In the genomic region with DNA sequence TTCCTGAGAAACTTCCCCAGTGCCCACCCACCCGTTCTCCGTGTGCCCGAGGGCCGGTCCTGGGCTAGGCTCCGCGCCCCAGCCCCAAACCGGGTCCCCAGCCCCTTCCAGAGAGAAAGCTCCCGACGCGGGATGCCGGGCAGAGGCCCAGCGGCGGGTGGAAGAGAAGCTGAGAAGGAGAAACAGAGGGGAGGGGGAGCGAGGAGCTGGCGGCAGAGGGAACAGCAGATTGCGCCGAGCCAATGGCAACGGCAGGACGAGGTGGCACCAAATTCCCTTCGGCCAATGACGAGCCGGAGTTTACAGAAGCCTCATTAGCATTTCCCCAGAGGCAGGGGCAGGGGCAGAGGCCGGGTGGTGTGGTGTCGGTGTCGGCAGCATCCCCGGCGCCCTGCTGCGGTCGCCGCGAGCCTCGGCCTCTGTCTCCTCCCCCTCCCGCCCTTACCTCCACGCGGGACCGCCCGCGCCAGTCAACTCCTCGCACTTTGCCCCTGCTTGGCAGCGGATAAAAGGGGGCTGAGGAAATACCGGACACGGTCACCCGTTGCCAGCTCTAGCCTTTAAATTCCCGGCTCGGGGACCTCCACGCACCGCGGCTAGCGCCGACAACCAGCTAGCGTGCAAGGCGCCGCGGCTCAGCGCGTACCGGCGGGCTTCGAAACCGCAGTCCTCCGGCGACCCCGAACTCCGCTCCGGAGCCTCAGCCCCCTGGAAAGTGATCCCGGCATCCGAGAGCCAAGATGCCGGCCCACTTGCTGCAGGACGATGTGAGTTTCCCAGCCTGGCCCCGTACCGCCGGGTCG, we compare ENCODE assay signal across 1 cellular context.
TF ChIP-seq lines count a peak whose summit lies in the region.

A gene (plus strand): TSS at position 469 of the 803 bp plus-strand sequence. CDS start 272 bp downstream, at position 741.

TF ChIP-seq in K562, 482 proteins besides CTCF, POLR2A, EP300 and RAD21 (continued from another document and continues in another):
- TF ChIP-seq, protein P1, sequence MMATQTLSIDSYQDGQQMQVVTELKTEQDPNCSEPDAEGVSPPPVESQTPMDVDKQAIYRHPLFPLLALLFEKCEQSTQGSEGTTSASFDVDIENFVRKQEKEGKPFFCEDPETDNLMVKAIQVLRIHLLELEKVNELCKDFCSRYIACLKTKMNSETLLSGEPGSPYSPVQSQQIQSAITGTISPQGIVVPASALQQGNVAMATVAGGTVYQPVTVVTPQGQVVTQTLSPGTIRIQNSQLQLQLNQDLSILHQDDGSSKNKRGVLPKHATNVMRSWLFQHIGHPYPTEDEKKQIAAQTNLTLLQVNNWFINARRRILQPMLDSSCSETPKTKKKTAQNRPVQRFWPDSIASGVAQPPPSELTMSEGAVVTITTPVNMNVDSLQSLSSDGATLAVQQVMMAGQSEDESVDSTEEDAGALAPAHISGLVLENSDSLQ (IDR thresholded peaks at IDR 0.05): no peak
- no peak for TF ChIP-seq SMAD2 (IDR thresholded peaks at IDR 0.05; ENCODE audit: low read depth, low read length)
- no peak for TF ChIP-seq GTF2A2 (tag; IDR thresholded peaks at IDR 0.05)
- TF ChIP-seq, protein P2, sequence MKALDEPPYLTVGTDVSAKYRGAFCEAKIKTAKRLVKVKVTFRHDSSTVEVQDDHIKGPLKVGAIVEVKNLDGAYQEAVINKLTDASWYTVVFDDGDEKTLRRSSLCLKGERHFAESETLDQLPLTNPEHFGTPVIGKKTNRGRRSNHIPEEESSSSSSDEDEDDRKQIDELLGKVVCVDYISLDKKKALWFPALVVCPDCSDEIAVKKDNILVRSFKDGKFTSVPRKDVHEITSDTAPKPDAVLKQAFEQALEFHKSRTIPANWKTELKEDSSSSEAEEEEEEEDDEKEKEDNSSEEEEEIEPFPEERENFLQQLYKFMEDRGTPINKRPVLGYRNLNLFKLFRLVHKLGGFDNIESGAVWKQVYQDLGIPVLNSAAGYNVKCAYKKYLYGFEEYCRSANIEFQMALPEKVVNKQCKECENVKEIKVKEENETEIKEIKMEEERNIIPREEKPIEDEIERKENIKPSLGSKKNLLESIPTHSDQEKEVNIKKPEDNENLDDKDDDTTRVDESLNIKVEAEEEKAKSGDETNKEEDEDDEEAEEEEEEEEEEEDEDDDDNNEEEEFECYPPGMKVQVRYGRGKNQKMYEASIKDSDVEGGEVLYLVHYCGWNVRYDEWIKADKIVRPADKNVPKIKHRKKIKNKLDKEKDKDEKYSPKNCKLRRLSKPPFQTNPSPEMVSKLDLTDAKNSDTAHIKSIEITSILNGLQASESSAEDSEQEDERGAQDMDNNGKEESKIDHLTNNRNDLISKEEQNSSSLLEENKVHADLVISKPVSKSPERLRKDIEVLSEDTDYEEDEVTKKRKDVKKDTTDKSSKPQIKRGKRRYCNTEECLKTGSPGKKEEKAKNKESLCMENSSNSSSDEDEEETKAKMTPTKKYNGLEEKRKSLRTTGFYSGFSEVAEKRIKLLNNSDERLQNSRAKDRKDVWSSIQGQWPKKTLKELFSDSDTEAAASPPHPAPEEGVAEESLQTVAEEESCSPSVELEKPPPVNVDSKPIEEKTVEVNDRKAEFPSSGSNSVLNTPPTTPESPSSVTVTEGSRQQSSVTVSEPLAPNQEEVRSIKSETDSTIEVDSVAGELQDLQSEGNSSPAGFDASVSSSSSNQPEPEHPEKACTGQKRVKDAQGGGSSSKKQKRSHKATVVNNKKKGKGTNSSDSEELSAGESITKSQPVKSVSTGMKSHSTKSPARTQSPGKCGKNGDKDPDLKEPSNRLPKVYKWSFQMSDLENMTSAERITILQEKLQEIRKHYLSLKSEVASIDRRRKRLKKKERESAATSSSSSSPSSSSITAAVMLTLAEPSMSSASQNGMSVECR (CRISPR knock-in tag; IDR thresholded peaks at IDR 0.05): peak; percentile 66
- TF ChIP-seq, protein P3, sequence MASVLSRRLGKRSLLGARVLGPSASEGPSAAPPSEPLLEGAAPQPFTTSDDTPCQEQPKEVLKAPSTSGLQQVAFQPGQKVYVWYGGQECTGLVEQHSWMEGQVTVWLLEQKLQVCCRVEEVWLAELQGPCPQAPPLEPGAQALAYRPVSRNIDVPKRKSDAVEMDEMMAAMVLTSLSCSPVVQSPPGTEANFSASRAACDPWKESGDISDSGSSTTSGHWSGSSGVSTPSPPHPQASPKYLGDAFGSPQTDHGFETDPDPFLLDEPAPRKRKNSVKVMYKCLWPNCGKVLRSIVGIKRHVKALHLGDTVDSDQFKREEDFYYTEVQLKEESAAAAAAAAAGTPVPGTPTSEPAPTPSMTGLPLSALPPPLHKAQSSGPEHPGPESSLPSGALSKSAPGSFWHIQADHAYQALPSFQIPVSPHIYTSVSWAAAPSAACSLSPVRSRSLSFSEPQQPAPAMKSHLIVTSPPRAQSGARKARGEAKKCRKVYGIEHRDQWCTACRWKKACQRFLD (CRISPR knock-in tag; IDR thresholded peaks at IDR 0.05): 0 out of 2 replicates have a peak, but pooled peaks have one; percentile 18
- TF ChIP-seq, protein P4, sequence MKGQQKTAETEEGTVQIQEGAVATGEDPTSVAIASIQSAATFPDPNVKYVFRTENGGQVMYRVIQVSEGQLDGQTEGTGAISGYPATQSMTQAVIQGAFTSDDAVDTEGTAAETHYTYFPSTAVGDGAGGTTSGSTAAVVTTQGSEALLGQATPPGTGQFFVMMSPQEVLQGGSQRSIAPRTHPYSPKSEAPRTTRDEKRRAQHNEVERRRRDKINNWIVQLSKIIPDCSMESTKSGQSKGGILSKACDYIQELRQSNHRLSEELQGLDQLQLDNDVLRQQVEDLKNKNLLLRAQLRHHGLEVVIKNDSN (CRISPR knock-in tag; IDR thresholded peaks at IDR 0.05): no peak
- no peak for TF ChIP-seq CCAR2 (IDR thresholded peaks at IDR 0.05; ENCODE audit: low read depth, low read length)
- no peak for TF ChIP-seq ZFP1 (CRISPR knock-in tag; IDR thresholded peaks at IDR 0.05)
- no peak for TF ChIP-seq E2F3 (CRISPR knock-in tag; IDR thresholded peaks at IDR 0.05)
- TF ChIP-seq CBX1 (IDR thresholded peaks at IDR 0.05; ENCODE audit: low read depth): peak; percentile 38; the same call in 1 of the 2 replicates
- TF ChIP-seq ZNF232 (CRISPR knock-in tag; IDR thresholded peaks at IDR 0.05): no peak
- TF ChIP-seq MCM5 (IDR thresholded peaks at IDR 0.05; ENCODE audit: low read depth): no peak
- no peak for TF ChIP-seq ZBED1 (IDR thresholded peaks at IDR 0.05)
- peak; percentile 63 for TF ChIP-seq SAP30 (IDR thresholded peaks at IDR 0.05; ENCODE audit: borderline replicate concordance, insufficient read depth, low read depth, low read length, poor library complexity, severe bottlenecking)
- TF ChIP-seq YBX1 (IDR thresholded peaks at IDR 0.05): no peak
- TF ChIP-seq SMARCC2 (IDR thresholded peaks at IDR 0.05; ENCODE audit: low read depth): no peak
- peak; percentile 74 for TF ChIP-seq EP400 (IDR thresholded peaks at IDR 0.05)
- TF ChIP-seq ETS2 (tag; IDR thresholded peaks at IDR 0.05; ENCODE audit: borderline replicate concordance, poor library complexity, severe bottlenecking): no peak
- TF ChIP-seq OTX1 (CRISPR knock-in tag; IDR thresholded peaks at IDR 0.05): no peak
- TF ChIP-seq, protein P5, sequence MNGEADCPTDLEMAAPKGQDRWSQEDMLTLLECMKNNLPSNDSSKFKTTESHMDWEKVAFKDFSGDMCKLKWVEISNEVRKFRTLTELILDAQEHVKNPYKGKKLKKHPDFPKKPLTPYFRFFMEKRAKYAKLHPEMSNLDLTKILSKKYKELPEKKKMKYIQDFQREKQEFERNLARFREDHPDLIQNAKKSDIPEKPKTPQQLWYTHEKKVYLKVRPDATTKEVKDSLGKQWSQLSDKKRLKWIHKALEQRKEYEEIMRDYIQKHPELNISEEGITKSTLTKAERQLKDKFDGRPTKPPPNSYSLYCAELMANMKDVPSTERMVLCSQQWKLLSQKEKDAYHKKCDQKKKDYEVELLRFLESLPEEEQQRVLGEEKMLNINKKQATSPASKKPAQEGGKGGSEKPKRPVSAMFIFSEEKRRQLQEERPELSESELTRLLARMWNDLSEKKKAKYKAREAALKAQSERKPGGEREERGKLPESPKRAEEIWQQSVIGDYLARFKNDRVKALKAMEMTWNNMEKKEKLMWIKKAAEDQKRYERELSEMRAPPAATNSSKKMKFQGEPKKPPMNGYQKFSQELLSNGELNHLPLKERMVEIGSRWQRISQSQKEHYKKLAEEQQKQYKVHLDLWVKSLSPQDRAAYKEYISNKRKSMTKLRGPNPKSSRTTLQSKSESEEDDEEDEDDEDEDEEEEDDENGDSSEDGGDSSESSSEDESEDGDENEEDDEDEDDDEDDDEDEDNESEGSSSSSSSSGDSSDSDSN (IDR thresholded peaks at IDR 0.05; ENCODE audit: borderline replicate concordance in 1 of 2, low read depth in 2 of 2, low read length in 2 of 2): peak in 1 of 2 experiments; percentile 76; a peak in 1 of 4 replicates
- TF ChIP-seq KDM4B (IDR thresholded peaks at IDR 0.05; ENCODE audit: borderline replicate concordance in 2 of 2, low read depth in 1 of 2): no peak
- TF ChIP-seq ZNF584 (CRISPR knock-in tag; IDR thresholded peaks at IDR 0.05; ENCODE audit: low read depth): no peak
- TF ChIP-seq POLR2H (tag; IDR thresholded peaks at IDR 0.05; ENCODE audit: low read depth): 0 out of 2 replicates have a peak, but pooled peaks have one; percentile 42
- TF ChIP-seq KDM5B (IDR thresholded peaks at IDR 0.05; ENCODE audit: insufficient replicate concordance, low read depth, low read length): peak; percentile 75
- peak; percentile 64 for TF ChIP-seq NFYB (IDR thresholded peaks at IDR 0.05; ENCODE audit: extremely low read depth, insufficient read length)
- TF ChIP-seq ZNF143 (CRISPR knock-in tag; IDR thresholded peaks at IDR 0.05): no peak
- TF ChIP-seq ZNF668 (CRISPR knock-in tag; IDR thresholded peaks at IDR 0.05): no peak
- TF ChIP-seq, protein P6, sequence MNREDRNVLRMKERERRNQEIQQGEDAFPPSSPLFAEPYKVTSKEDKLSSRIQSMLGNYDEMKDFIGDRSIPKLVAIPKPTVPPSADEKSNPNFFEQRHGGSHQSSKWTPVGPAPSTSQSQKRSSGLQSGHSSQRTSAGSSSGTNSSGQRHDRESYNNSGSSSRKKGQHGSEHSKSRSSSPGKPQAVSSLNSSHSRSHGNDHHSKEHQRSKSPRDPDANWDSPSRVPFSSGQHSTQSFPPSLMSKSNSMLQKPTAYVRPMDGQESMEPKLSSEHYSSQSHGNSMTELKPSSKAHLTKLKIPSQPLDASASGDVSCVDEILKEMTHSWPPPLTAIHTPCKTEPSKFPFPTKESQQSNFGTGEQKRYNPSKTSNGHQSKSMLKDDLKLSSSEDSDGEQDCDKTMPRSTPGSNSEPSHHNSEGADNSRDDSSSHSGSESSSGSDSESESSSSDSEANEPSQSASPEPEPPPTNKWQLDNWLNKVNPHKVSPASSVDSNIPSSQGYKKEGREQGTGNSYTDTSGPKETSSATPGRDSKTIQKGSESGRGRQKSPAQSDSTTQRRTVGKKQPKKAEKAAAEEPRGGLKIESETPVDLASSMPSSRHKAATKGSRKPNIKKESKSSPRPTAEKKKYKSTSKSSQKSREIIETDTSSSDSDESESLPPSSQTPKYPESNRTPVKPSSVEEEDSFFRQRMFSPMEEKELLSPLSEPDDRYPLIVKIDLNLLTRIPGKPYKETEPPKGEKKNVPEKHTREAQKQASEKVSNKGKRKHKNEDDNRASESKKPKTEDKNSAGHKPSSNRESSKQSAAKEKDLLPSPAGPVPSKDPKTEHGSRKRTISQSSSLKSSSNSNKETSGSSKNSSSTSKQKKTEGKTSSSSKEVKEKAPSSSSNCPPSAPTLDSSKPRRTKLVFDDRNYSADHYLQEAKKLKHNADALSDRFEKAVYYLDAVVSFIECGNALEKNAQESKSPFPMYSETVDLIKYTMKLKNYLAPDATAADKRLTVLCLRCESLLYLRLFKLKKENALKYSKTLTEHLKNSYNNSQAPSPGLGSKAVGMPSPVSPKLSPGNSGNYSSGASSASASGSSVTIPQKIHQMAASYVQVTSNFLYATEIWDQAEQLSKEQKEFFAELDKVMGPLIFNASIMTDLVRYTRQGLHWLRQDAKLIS (CRISPR knock-in tag; IDR thresholded peaks at IDR 0.05): no peak
- TF ChIP-seq, protein P7, sequence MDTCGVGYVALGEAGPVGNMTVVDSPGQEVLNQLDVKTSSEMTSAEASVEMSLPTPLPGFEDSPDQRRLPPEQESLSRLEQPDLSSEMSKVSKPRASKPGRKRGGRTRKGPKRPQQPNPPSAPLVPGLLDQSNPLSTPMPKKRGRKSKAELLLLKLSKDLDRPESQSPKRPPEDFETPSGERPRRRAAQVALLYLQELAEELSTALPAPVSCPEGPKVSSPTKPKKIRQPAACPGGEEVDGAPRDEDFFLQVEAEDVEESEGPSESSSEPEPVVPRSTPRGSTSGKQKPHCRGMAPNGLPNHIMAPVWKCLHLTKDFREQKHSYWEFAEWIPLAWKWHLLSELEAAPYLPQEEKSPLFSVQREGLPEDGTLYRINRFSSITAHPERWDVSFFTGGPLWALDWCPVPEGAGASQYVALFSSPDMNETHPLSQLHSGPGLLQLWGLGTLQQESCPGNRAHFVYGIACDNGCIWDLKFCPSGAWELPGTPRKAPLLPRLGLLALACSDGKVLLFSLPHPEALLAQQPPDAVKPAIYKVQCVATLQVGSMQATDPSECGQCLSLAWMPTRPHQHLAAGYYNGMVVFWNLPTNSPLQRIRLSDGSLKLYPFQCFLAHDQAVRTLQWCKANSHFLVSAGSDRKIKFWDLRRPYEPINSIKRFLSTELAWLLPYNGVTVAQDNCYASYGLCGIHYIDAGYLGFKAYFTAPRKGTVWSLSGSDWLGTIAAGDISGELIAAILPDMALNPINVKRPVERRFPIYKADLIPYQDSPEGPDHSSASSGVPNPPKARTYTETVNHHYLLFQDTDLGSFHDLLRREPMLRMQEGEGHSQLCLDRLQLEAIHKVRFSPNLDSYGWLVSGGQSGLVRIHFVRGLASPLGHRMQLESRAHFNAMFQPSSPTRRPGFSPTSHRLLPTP (IDR thresholded peaks at IDR 0.05; ENCODE audit: borderline replicate concordance, extremely low read depth, insufficient read length): no peak
- no peak; the same call in 1 of the 2 replicates for TF ChIP-seq ZFX (CRISPR knock-in tag; IDR thresholded peaks at IDR 0.05)
- no peak for TF ChIP-seq ESRRB (CRISPR knock-in tag; IDR thresholded peaks at IDR 0.05; ENCODE audit: borderline replicate concordance)
- no peak for TF ChIP-seq NUFIP1 (IDR thresholded peaks at IDR 0.05; ENCODE audit: partially characterized antibody)
- TF ChIP-seq KHSRP (IDR thresholded peaks at IDR 0.05): no peak
- TF ChIP-seq, protein P8, sequence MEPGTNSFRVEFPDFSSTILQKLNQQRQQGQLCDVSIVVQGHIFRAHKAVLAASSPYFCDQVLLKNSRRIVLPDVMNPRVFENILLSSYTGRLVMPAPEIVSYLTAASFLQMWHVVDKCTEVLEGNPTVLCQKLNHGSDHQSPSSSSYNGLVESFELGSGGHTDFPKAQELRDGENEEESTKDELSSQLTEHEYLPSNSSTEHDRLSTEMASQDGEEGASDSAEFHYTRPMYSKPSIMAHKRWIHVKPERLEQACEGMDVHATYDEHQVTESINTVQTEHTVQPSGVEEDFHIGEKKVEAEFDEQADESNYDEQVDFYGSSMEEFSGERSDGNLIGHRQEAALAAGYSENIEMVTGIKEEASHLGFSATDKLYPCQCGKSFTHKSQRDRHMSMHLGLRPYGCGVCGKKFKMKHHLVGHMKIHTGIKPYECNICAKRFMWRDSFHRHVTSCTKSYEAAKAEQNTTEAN (CRISPR knock-in tag; IDR thresholded peaks at IDR 0.05): no peak
- TF ChIP-seq SRSF9 (IDR thresholded peaks at IDR 0.05; ENCODE audit: borderline replicate concordance, low read depth, low read length): no peak
